28 cellular contexts compared by ENCODE assay signal in the genomic region with DNA sequence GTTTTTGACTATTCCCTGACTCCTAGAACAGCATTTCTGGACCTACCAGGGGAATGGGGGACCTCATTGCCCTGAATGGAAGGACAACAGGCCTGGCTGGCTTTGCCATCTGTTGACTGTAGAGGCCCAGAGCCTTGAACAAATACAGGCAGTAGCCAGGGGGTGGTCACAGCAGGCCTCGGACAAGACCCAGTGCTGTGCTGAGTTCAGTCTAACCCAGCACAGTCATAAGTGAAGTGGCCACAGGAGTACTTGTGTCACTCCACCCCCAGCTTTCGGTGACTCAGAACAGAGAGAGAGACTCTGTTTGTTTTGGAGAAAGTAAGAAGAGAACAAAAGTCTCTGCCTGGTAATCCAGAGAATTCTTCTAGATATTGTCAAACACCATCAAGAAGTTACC.
"Had no signal": no experiment of that assay in that cellular context is flagged by ENCODE, and none has a peak within 500 bp of the region (broad histone marks: within the 10 kb centered on the region; RNA-seq: fewer than 3 reads in every experiment).

No MANE protein-coding gene starts in this region.

- ATAC-seq: activated T-helper 17 cell treated with anti-CD3 and anti-CD28 coated beads, Interleukin-2, amount 50 U/mL, for 72 hours had no signal

- DNase-seq: activated CD4-positive, alpha-beta memory T cell treated with anti-CD3 and anti-CD28 coated beads, Interleukin-2, amount 10 ng/mL, durations not matched to agents 7 days and 5 days; activated CD4-positive, alpha-beta T cell treated with anti-CD3 and anti-CD28 coated beads for 1 hour; activated CD4-positive, alpha-beta T cell treated with anti-CD3 and anti-CD28 coated beads for 48 hours; activated CD4-positive, CD25-positive, alpha-beta regulatory T cell; activated effector memory CD4-positive, alpha-beta T cell treated with anti-CD3 and anti-CD28 coated beads, Interleukin-2, amount 50 U/mL, for 16 hours; activated naive CD4-positive, alpha-beta T cell; activated naive CD4-positive, alpha-beta T cell treated with anti-CD3 and anti-CD28 coated beads, Interleukin-2, amount 50 U/mL, for 16 hours; activated naive CD8-positive, alpha-beta T cell treated with anti-CD3 and anti-CD28 coated beads for 36 hours; activated T-cell treated with anti-CD3 and anti-CD28 coated beads, Interleukin-2, amount 50 U/mL, for 1 hour; activated T-cell treated with anti-CD3 and anti-CD28 coated beads, Interleukin-2, amount 50 U/mL, for 72 hours; amniotic stem cell; aorta; brain microvascular endothelial cell; NCI-H1048; NCI-H1436 treated with DMSO at 0.1 percent for 48 hours; NCI-H1694 treated with DMSO at 0.1 percent for 48 hours; NCI-H2029; NCI-H345; NCI-H510A; NCI-H526; NCI-H748 treated with DMSO at 0.1 percent for 48 hours; Right ventricle myocardium superior; SW 1271; T-helper 1 cell; T1000; WERI-Rb-1 had no signal

- H3K27me3 ChIP-seq: brain microvascular endothelial cell, cardiac muscle cell had no signal

- H3K27ac ChIP-seq: brain microvascular endothelial cell, cardiac muscle cell, WERI-Rb-1 had no signal
